ENCODE assay signal across 9 cellular contexts in genomic region chr13:39556856-39557255, GRCh38.
"Had no signal": no experiment of that assay in that cellular context is flagged by ENCODE, and none has a peak within 500 bp of the region (broad histone marks: within the 10 kb centered on the region; RNA-seq: fewer than 3 reads in every experiment).

No MANE protein-coding gene starts in this region.

- ATAC-seq: GM23338, HCT116 had no signal

- H3K4me2 ChIP-seq: GM23338 had no signal

- H3K9ac ChIP-seq: GM23248 had no signal

- H3K9me3 Mint-ChIP-seq: GM23338, HFFc6 had no signal

- H3K27ac Mint-ChIP-seq: GM23338, H9, HFFc6 had no signal

- H3K4me3 Mint-ChIP-seq: GM23338, H9, HFFc6 had no signal

- H3K4me3 ChIP-seq: GM23248, GM23338, HAP-1 had no signal

- H3K36me3 ChIP-seq: HAP-1 had no signal

- H3K27ac ChIP-seq: GM23248 had no signal

- DNase-seq: GM23248, GOT3, H7, H9, HCEC 1CT, HFFc6 had no signal

- H2AFZ ChIP-seq: GM23248, GM23338 had no signal
